In the genomic region with DNA sequence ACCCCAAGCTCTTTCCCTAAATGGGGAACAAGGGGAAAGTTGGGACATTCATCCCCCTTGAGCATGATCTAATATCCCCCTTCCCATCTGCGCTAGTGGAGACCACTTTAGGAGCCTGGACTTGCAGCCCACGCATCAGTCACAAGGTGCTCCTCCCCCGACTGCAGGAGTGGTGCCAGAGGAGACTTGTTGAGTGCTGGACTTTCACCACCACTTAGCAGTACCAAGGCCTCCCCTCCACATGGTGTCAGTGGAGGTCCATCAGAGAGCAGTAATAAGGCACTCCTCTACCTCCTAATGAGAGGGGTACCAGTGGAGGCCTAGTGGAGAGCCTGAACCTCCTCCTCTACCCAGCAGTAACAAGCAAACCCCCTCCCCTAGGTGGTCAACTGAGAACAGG, we compare ENCODE assay signal across 8 cellular contexts. TPM values are rescaled to one million over a fixed set of nuclear protein-coding genes. Genes with fewer than 3 reads are reported as not detected.
DNase-seq lines count a peak whose midpoint lies in the region; TF ChIP-seq lines count a peak whose summit lies in the region.

No MANE protein-coding gene starts in this region.

- H3K27me3 ChIP-seq in vagina: no peaks in the 10 kb centered on the region

- H3K4me1 ChIP-seq in vagina: no peaks in the 10 kb centered on the region

- H3K4me3 ChIP-seq in fibroblast of pulmonary artery (replicated peaks; ENCODE audit: low read depth, low read length): no peak overlapping the region
- no peak overlapping the region for H3K4me3 ChIP-seq in vagina

- H3K27me3 Mint-ChIP-seq in HFFc6 (ENCODE audit: insufficient read depth): no peaks in the 10 kb centered on the region
- H3K27me3 Mint-ChIP-seq in type B pancreatic cell: no peaks in the 10 kb centered on the region

- intact Hi-C loops in vagina (cut with DNase I): no loop called here

- H3K4me1 Mint-ChIP-seq in HFFc6 (ENCODE audit: low read depth) (peaks cover 8% of the 10 kb centered on the region), type B pancreatic cell (ENCODE audit: unreplicated experiment) (peaks cover 7% of the 10 kb centered on the region)

- no peaks in the 10 kb centered on the region for H3K36me3 ChIP-seq in vagina

- H3K36me3 Mint-ChIP-seq in HFFc6 (ENCODE audit: low read depth) (no peaks in the 10 kb centered on the region), type B pancreatic cell (peaks cover 4% of the 10 kb centered on the region)

- TF ChIP-seq CTCF in GM13976 (IDR thresholded peaks at IDR 0.05; ENCODE audit: borderline replicate concordance, control extremely low read depth, extremely low read depth, insufficient read depth, missing control alignments) (peak; percentile 30), HFFc6 (IDR thresholded peaks at IDR 0.05) (peak; percentile 24; the same call in 1 of the 2 replicates), fibroblast of pulmonary artery (IDR thresholded peaks at IDR 0.05; ENCODE audit: low read length, missing control alignments) (peak; percentile 4), type B pancreatic cell (conservative IDR thresholded peaks at IDR 0.05) (no peak), vagina (IDR thresholded peaks at IDR 0.05) (no peak)

- H3K4me3 Mint-ChIP-seq in HFFc6: no peak overlapping the region
- no peak overlapping the region for H3K4me3 Mint-ChIP-seq in type B pancreatic cell

- H3K27ac Mint-ChIP-seq in HFFc6 (no peak overlapping the region), type B pancreatic cell (no peak overlapping the region)

- DNase-seq in GM13976 (ENCODE audit: low spot score): peak; percentile 21
- no peak for DNase-seq in HFFc6
- peak; percentile 30 for DNase-seq in RKO (ENCODE audit: low spot score)
- peak; percentile 21 for DNase-seq in fibroblast of pulmonary artery (ENCODE audit: low read depth)
- no peak for DNase-seq in type B pancreatic cell (ENCODE audit: extremely low spot score, unreplicated experiment)
- no peak for DNase-seq in vagina (ENCODE audit: extremely low spot score in 2 of 2)
- DNase-seq in AG08396 (ENCODE audit: low spot score): no peak
- DNase-seq in pons (ENCODE audit: low spot score): no peak

- no peaks in the 10 kb centered on the region for H3K9me3 Mint-ChIP-seq in HFFc6
- H3K9me3 Mint-ChIP-seq in type B pancreatic cell: no peaks in the 10 kb centered on the region

- no peaks in the 10 kb centered on the region for H3K9me3 ChIP-seq in vagina

- TF ChIP-seq POLR2A in vagina (IDR thresholded peaks at IDR 0.05): no peak

- no peak overlapping the region for H3K27ac ChIP-seq in vagina

- in situ Hi-C loops in GM13976 (cut with MboI; ENCODE audit: low sequenced_read_pairs, unreplicated experiment): no loop called here

RNA-seq across cellular contexts. Expression of a gene that starts 22.5 kb away (rescaled TPM):
- 1 to 10 TPM; 3.7 to 6.9 (median 5.9) TPM for total RNA-seq in HFFc6 (2021; fragmentation: NEBNext Ultra II Directional; extraction: Animal tissue kit (Norgen Biotek cat#: 25700))
- total RNA-seq in type B pancreatic cell (ENCODE audit: low replicate concordance) (11.4 and 18.1 TPM in 2 replicates), vagina (31.7 TPM)

RNA-seq across cellular contexts. Expression of a gene that starts 22.7 kb away (rescaled TPM):
- 1 to 10 TPM; 4.4 to 7.4 (median 6.5) TPM for total RNA-seq in HFFc6 (2021; fragmentation: NEBNext Ultra II Directional; extraction: Animal tissue kit (Norgen Biotek cat#: 25700))
- 8.2 and 11.8 TPM in 2 replicates for total RNA-seq in type B pancreatic cell (ENCODE audit: low replicate concordance)
- 8.6 TPM for total RNA-seq in vagina

Comparison
In these comparisons a context has a peak if more than half of its experiments do, and no peak if none do; other contexts are left out.
1. DNase-seq: peak in GM13976 (single experiment), RKO (single experiment) and fibroblast of pulmonary artery (single experiment); none in HFFc6 (single experiment), type B pancreatic cell (single experiment), vagina (0 of 2), AG08396 (single experiment) and pons (single experiment).
2. CTCF ChIP-seq: peak in GM13976 (single experiment), HFFc6 (single experiment) and fibroblast of pulmonary artery (single experiment); none in type B pancreatic cell (single experiment) and vagina (0 of 3).